20 cellular contexts compared by ENCODE assay signal in the genomic region with DNA sequence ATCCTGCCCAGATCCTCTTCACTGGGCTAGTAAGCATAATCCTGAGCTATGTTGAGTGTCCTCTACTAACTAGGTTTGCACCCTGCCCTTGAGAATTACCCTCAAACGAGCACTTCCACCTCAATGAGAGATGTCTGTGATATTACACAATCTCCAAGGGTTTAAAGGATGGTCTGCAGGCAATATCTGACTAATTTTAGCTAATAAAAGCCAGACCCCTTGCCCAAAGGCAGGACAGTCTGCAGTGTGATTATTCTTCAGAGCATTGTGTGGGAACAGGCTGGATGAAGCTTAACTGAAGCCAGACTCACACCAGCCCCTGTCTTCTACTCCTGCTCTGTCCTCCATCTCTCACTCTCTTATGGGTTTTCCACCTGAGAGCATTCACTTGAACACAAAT.
DNase-seq lines count a peak whose midpoint lies in the region; ATAC-seq and TF ChIP-seq lines count a peak whose summit lies in the region.
"Had no signal": no experiment of that assay in that cellular context is flagged by ENCODE, and none has a peak within 500 bp of the region (broad histone marks: within the 10 kb centered on the region; RNA-seq: fewer than 3 reads in every experiment).

No MANE protein-coding gene starts in this region.

- H3K36me3 ChIP-seq in mesodermal cell (ENCODE audit: control insufficient read depth, insufficient read depth, low read length) (no peaks in the 10 kb centered on the region), suprapubic skin (no peaks in the 10 kb centered on the region)
- H3K36me3 ChIP-seq: BLaER1 had no signal

- peak overlapping the region; percentile 37 for H3K27ac ChIP-seq in mesodermal cell (ENCODE audit: low read depth, low read length, severe bottlenecking)
- no peak overlapping the region for H3K27ac ChIP-seq in suprapubic skin
- H3K27ac ChIP-seq: 22Rv1, BLaER1, C4-2B, GM23248 had no signal

- TF ChIP-seq EP300 in suprapubic skin (IDR thresholded peaks at IDR 0.05): no peak

- DNase-seq in ELF-1 (ENCODE audit: low read depth, low spot score) (peak; percentile 49), suprapubic skin (ENCODE audit: low spot score in 2 of 2) (no peak)
- no peak for DNase-seq in stimulated activated naive CD8-positive, alpha-beta T cell treated with anti-CD3 and anti-CD28 coated beads, Interleukin-15, amount 100 ng/mL, for 72 hours
- DNase-seq: Caco-2; CD4-positive, CD25-positive, alpha-beta regulatory T cell; CD8-positive, alpha-beta T cell; DMS153; DND-41; GDM1; GM23248; H7 had no signal

- H3K4me1 ChIP-seq in mesodermal cell (ENCODE audit: control insufficient read depth, insufficient read depth, low read length, poor library complexity, severe bottlenecking) (no peaks in the 10 kb centered on the region), suprapubic skin (no peaks in the 10 kb centered on the region)
- H3K4me1 ChIP-seq: BLaER1, Caco-2 had no signal

- H3K4me3 Mint-ChIP-seq in stimulated activated naive CD8-positive, alpha-beta T cell treated with anti-CD3 and anti-CD28 coated beads, Interleukin-15, amount 100 ng/mL, for 72 hours: no peak overlapping the region
- H3K4me3 Mint-ChIP-seq: B cell; CD4-positive, CD25-positive, alpha-beta regulatory T cell; CD8-positive, alpha-beta T cell had no signal

- no peak overlapping the region for H3K27ac Mint-ChIP-seq in stimulated activated naive CD8-positive, alpha-beta T cell treated with anti-CD3 and anti-CD28 coated beads, Interleukin-15, amount 100 ng/mL, for 72 hours
- H3K27ac Mint-ChIP-seq: B cell; CD4-positive, CD25-positive, alpha-beta regulatory T cell; CD8-positive, alpha-beta T cell had no signal

- no peak for TF ChIP-seq POLR2A in suprapubic skin (IDR thresholded peaks at IDR 0.05)

- WGBS in mesodermal cell (ENCODE audit: insufficient coverage in 2 of 2), 2 experiments: 100% methylated on average over 1 of the region's 1 CpG; no CpG with 5 or more reads in 1 of the 2 experiments
- 24% methylated on average over 1 of the region's 1 CpG for WGBS in suprapubic skin

- H3K4me3 ChIP-seq in mesodermal cell (ENCODE audit: extremely low read depth, insufficient read depth, low read length, poor library complexity, severe bottlenecking) (no peak overlapping the region), suprapubic skin (no peak overlapping the region)
- H3K4me3 ChIP-seq: BLaER1, GM12878, GM23248 had no signal

- no peaks in the 10 kb centered on the region for H3K4me1 Mint-ChIP-seq in stimulated activated naive CD8-positive, alpha-beta T cell treated with anti-CD3 and anti-CD28 coated beads, Interleukin-15, amount 100 ng/mL, for 72 hours
- H3K4me1 Mint-ChIP-seq: B cell; CD4-positive, CD25-positive, alpha-beta regulatory T cell had no signal

- peaks cover 0 to 8% of the 10 kb centered on the region in 2 donors for H3K9me3 Mint-ChIP-seq in stimulated activated naive CD8-positive, alpha-beta T cell treated with anti-CD3 and anti-CD28 coated beads, Interleukin-15, amount 100 ng/mL, for 72 hours

- no peak for TF ChIP-seq CTCF in suprapubic skin (IDR thresholded peaks at IDR 0.05)

- no peaks in the 10 kb centered on the region for H3K9me3 ChIP-seq in mesodermal cell (ENCODE audit: control insufficient read depth, low read length)
- H3K9me3 ChIP-seq in suprapubic skin: peaks cover 5% of the 10 kb centered on the region
- H3K9me3 ChIP-seq: BLaER1, Caco-2 had no signal

- H3K27me3 Mint-ChIP-seq in stimulated activated naive CD8-positive, alpha-beta T cell treated with anti-CD3 and anti-CD28 coated beads, Interleukin-15, amount 100 ng/mL, for 72 hours: no peaks in the 10 kb centered on the region
- H3K27me3 Mint-ChIP-seq: B cell; CD4-positive, CD25-positive, alpha-beta regulatory T cell had no signal

- ATAC-seq in SK-N-SH treated with all-trans-retinoic acid at 6 μM for 48 hours (peak; percentile 33; the same call in 1 of the 3 replicates), GM19035 (IDR thresholded peaks at IDR 0.05; ENCODE audit: unreplicated experiment) (no peak)
- no peak for ATAC-seq in stimulated activated naive CD8-positive, alpha-beta T cell treated with anti-CD3 and anti-CD28 coated beads, Interleukin-15, amount 100 ng/mL, for 72 hours
- ATAC-seq: CD8-positive, alpha-beta T cell; GM12878; HCT116 had no signal

- no peaks in the 10 kb centered on the region for H3K27me3 ChIP-seq in suprapubic skin
- H3K27me3 ChIP-seq: BLaER1 had no signal

TF ChIP-seq in SK-N-SH treated with all-trans-retinoic acid at 6 μM for 48 hours, 23 proteins besides CTCF, POLR2A, EP300 and RAD21:
- no peak for TF ChIP-seq PPARA (CRISPR knock-in tag; IDR thresholded peaks at IDR 0.05; ENCODE audit: borderline replicate concordance)
- TF ChIP-seq CSDC2 (CRISPR knock-in tag; IDR thresholded peaks at IDR 0.05): no peak
- peak; percentile 88 for TF ChIP-seq TCF4 (CRISPR knock-in tag; IDR thresholded peaks at IDR 0.05; ENCODE audit: borderline replicate concordance)
- TF ChIP-seq, protein P1, sequence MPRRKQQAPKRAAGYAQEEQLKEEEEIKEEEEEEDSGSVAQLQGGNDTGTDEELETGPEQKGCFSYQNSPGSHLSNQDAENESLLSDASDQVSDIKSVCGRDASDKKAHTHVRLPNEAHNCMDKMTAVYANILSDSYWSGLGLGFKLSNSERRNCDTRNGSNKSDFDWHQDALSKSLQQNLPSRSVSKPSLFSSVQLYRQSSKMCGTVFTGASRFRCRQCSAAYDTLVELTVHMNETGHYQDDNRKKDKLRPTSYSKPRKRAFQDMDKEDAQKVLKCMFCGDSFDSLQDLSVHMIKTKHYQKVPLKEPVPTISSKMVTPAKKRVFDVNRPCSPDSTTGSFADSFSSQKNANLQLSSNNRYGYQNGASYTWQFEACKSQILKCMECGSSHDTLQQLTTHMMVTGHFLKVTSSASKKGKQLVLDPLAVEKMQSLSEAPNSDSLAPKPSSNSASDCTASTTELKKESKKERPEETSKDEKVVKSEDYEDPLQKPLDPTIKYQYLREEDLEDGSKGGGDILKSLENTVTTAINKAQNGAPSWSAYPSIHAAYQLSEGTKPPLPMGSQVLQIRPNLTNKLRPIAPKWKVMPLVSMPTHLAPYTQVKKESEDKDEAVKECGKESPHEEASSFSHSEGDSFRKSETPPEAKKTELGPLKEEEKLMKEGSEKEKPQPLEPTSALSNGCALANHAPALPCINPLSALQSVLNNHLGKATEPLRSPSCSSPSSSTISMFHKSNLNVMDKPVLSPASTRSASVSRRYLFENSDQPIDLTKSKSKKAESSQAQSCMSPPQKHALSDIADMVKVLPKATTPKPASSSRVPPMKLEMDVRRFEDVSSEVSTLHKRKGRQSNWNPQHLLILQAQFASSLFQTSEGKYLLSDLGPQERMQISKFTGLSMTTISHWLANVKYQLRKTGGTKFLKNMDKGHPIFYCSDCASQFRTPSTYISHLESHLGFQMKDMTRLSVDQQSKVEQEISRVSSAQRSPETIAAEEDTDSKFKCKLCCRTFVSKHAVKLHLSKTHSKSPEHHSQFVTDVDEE (CRISPR knock-in tag; IDR thresholded peaks at IDR 0.05): peak; percentile 77
- TF ChIP-seq OSR1 (CRISPR knock-in tag; IDR thresholded peaks at IDR 0.05): no peak
- no peak for TF ChIP-seq BACH2 (CRISPR knock-in tag; IDR thresholded peaks at IDR 0.05; ENCODE audit: borderline replicate concordance)
- TF ChIP-seq, protein P2, sequence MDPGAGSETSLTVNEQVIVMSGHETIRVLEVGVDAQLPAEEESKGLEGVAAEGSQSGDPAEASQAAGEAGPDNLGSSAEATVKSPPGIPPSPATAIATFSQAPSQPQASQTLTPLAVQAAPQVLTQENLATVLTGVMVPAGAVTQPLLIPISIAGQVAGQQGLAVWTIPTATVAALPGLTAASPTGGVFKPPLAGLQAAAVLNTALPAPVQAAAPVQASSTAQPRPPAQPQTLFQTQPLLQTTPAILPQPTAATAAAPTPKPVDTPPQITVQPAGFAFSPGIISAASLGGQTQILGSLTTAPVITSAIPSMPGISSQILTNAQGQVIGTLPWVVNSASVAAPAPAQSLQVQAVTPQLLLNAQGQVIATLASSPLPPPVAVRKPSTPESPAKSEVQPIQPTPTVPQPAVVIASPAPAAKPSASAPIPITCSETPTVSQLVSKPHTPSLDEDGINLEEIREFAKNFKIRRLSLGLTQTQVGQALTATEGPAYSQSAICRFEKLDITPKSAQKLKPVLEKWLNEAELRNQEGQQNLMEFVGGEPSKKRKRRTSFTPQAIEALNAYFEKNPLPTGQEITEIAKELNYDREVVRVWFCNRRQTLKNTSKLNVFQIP (CRISPR knock-in tag; IDR thresholded peaks at IDR 0.05; ENCODE audit: borderline replicate concordance, low read depth): no peak
- no peak for TF ChIP-seq GLIS3 (CRISPR knock-in tag; IDR thresholded peaks at IDR 0.05)
- TF ChIP-seq, protein P3, sequence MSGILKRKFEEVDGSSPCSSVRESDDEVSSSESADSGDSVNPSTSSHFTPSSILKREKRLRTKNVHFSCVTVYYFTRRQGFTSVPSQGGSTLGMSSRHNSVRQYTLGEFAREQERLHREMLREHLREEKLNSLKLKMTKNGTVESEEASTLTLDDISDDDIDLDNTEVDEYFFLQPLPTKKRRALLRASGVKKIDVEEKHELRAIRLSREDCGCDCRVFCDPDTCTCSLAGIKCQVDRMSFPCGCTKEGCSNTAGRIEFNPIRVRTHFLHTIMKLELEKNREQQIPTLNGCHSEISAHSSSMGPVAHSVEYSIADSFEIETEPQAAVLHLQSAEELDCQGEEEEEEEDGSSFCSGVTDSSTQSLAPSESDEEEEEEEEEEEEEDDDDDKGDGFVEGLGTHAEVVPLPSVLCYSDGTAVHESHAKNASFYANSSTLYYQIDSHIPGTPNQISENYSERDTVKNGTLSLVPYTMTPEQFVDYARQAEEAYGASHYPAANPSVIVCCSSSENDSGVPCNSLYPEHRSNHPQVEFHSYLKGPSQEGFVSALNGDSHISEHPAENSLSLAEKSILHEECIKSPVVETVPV (CRISPR knock-in tag; IDR thresholded peaks at IDR 0.05): peak; percentile 27; the same call in 1 of the 2 replicates
- TF ChIP-seq ISL1 (CRISPR knock-in tag; IDR thresholded peaks at IDR 0.05): no peak
TF ChIP-seq in SK-N-SH treated with all-trans-retinoic acid at 6 μM for 48 hours: peak in this region for 3.
